11 cellular contexts compared by ENCODE assay signal in the genomic region with DNA sequence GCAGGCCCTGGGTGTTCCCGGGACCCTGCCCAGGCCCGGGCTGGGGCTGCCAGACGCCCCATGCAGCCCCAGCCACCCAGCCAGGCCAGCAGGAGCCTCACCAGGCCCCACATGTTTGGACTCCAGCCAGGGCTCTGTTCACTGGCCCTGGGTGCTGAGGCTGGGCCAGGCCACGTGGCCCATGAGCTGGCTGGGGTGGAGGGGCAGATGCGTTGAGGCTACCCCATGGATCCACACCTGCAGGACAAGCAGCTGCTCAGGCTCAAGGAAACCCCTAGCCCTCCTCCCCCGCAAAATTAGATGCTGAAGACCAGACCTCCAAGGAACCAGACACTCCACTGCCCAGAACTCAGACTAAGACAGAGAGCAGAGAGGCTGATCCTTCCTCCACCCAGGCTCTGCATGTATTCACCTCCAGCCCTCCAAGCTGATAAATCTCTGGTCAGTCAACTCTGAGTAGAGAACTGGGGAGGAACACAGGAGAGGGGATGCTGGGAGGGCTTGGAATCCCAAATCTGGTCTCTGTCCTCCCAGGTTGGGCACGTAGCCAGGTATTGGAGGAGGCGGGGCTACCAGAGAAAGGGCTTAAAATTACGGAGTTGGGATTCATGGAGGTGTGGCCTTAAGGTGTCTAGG. TPM values are rescaled to one million over a fixed set of nuclear protein-coding genes. Genes with fewer than 3 reads are reported as not detected.
DNase-seq lines count a peak whose midpoint lies in the region; ATAC-seq and TF ChIP-seq lines count a peak whose summit lies in the region.
"Had no signal": no experiment of that assay in that cellular context is flagged by ENCODE, and none has a peak within 500 bp of the region (broad histone marks: within the 10 kb centered on the region; RNA-seq: fewer than 3 reads in every experiment).

No MANE protein-coding gene starts in this region.

- H3K27ac ChIP-seq in HUES64 (ENCODE audit: low read depth, low read length): no peak overlapping the region
- H3K27ac ChIP-seq: left lung had no signal

- intact Hi-C loops in dendritic cell treated with granulocyte-macrophage colony-stimulating factor and Interleukin-4, amounts not matched to agents 40 ng/mL and 50 ng/mL, for 4 days (cut with micrococcal nuclease): no loop called here

- peaks cover 12% of the 10 kb centered on the region for H3K27me3 Mint-ChIP-seq in T-helper 1 cell treated with Interleukin-12 subunit alpha and Interleukin-12 subunit beta and Interleukin-4 antibody, amounts not matched to agents 30 μg/mL and 1 μg/mL, for 36 hours (ENCODE audit: low read depth)
- peaks cover 22% of the 10 kb centered on the region for H3K27me3 Mint-ChIP-seq in dendritic cell treated with granulocyte-macrophage colony-stimulating factor and Interleukin-4, amounts not matched to agents 40 ng/mL and 50 ng/mL, for 4 days
- H3K27me3 Mint-ChIP-seq in neural crest cell (ENCODE audit: low read depth): peaks cover 5% of the 10 kb centered on the region

- peak overlapping the region; percentile 80 for H3K4me3 Mint-ChIP-seq in T-helper 1 cell treated with Interleukin-12 subunit alpha and Interleukin-12 subunit beta and Interleukin-4 antibody, amounts not matched to agents 30 μg/mL and 1 μg/mL, for 36 hours
- H3K4me3 Mint-ChIP-seq in dendritic cell treated with granulocyte-macrophage colony-stimulating factor and Interleukin-4, amounts not matched to agents 40 ng/mL and 50 ng/mL, for 4 days: no peak overlapping the region
- H3K4me3 Mint-ChIP-seq in neural crest cell: peak overlapping the region; percentile 93

- H3K36me3 ChIP-seq in HUES64 (ENCODE audit: insufficient read depth, low read length): peaks cover 41% of the 10 kb centered on the region

- H3K9me3 ChIP-seq in HUES64 (ENCODE audit: insufficient read depth, low read depth, low read length): no peaks in the 10 kb centered on the region
- H3K9me3 ChIP-seq: left lung had no signal

- peaks cover 4% of the 10 kb centered on the region for H3K4me1 ChIP-seq in HUES64 (ENCODE audit: insufficient read depth, low read length)

- H3K4me1 Mint-ChIP-seq in T-helper 1 cell treated with Interleukin-12 subunit alpha and Interleukin-12 subunit beta and Interleukin-4 antibody, amounts not matched to agents 30 μg/mL and 1 μg/mL, for 36 hours (ENCODE audit: low read depth): peaks cover 19% of the 10 kb centered on the region
- peaks cover 36% of the 10 kb centered on the region for H3K4me1 Mint-ChIP-seq in dendritic cell treated with granulocyte-macrophage colony-stimulating factor and Interleukin-4, amounts not matched to agents 40 ng/mL and 50 ng/mL, for 4 days (ENCODE audit: low read depth)
- H3K4me1 Mint-ChIP-seq in neural crest cell: peaks cover 20% of the 10 kb centered on the region

- ATAC-seq in HG02759 (IDR thresholded peaks at IDR 0.05; ENCODE audit: unreplicated experiment): no peak

- peaks cover 5% of the 10 kb centered on the region; the same call in 1 of the 2 replicates for H3K27me3 ChIP-seq in HUES64 (ENCODE audit: insufficient read depth, low read length)
- H3K27me3 ChIP-seq: dorsolateral prefrontal cortex had no signal

- H3K27ac Mint-ChIP-seq in T-helper 1 cell treated with Interleukin-12 subunit alpha and Interleukin-12 subunit beta and Interleukin-4 antibody, amounts not matched to agents 30 μg/mL and 1 μg/mL, for 36 hours: no peak overlapping the region
- H3K27ac Mint-ChIP-seq in dendritic cell treated with granulocyte-macrophage colony-stimulating factor and Interleukin-4, amounts not matched to agents 40 ng/mL and 50 ng/mL, for 4 days: peak overlapping the region; percentile 28
- no peak overlapping the region for H3K27ac Mint-ChIP-seq in neural crest cell (ENCODE audit: unreplicated experiment)

- 65% methylated on average over 9 of the region's 9 CpGs for WGBS in HUES64

- TF ChIP-seq CTCF in neural crest cell (conservative IDR thresholded peaks at IDR 0.05): no peak

- peaks cover 12% of the 10 kb centered on the region for H3K36me3 Mint-ChIP-seq in T-helper 1 cell treated with Interleukin-12 subunit alpha and Interleukin-12 subunit beta and Interleukin-4 antibody, amounts not matched to agents 30 μg/mL and 1 μg/mL, for 36 hours (ENCODE audit: low read depth)
- H3K36me3 Mint-ChIP-seq in dendritic cell treated with granulocyte-macrophage colony-stimulating factor and Interleukin-4, amounts not matched to agents 40 ng/mL and 50 ng/mL, for 4 days (ENCODE audit: low read depth): peaks cover 27% of the 10 kb centered on the region
- peaks cover 2% of the 10 kb centered on the region for H3K36me3 Mint-ChIP-seq in neural crest cell (ENCODE audit: low read depth)

- no peak overlapping the region for H3K9ac ChIP-seq in HUES64 (ENCODE audit: low read depth, low read length)

- H3K4me3 ChIP-seq in HUES64 (ENCODE audit: low read length): peak overlapping the region; percentile 63

- no peak for DNase-seq in T-helper 1 cell
- no peak for DNase-seq in neural crest cell (ENCODE audit: low read depth, low spot score)
- no peak for DNase-seq in activated CD4-positive, alpha-beta T cell treated with anti-CD3 and anti-CD28 coated beads for 48 hours
- no peak for DNase-seq in NCI-H187 treated with DMSO at 0.1 percent for 48 hours (lab: John Stamatoyannopoulos, UW)

- no peaks in the 10 kb centered on the region for H3K9me3 Mint-ChIP-seq in T-helper 1 cell treated with Interleukin-12 subunit alpha and Interleukin-12 subunit beta and Interleukin-4 antibody, amounts not matched to agents 30 μg/mL and 1 μg/mL, for 36 hours
- no peaks in the 10 kb centered on the region for H3K9me3 Mint-ChIP-seq in dendritic cell treated with granulocyte-macrophage colony-stimulating factor and Interleukin-4, amounts not matched to agents 40 ng/mL and 50 ng/mL, for 4 days
- H3K9me3 Mint-ChIP-seq in neural crest cell: no peaks in the 10 kb centered on the region

RNA-seq across cellular contexts. Expression of gene CDH24, which starts 1.6 kb away (rescaled TPM):
- polyA plus RNA-seq in HUES64 (2013, experiment 1 of 2): 14.2 TPM
- 17.5 TPM for polyA plus RNA-seq in HUES64 (2013, experiment 2 of 2)
- total RNA-seq in neural crest cell: 33.7 and 37.2 TPM in 2 replicates

RNA-seq across cellular contexts. Expression of gene PSMB11, which starts 13.7 kb away (rescaled TPM):
- not detected for polyA plus RNA-seq in HUES64 (2013, experiment 1 of 2)
- polyA plus RNA-seq in HUES64 (2013, experiment 2 of 2): not detected
- total RNA-seq in neural crest cell: not detected in 2 replicates
- total RNA-seq: left lung, temporal lobe had no signal

RNA-seq across cellular contexts. Expression of gene PSMB5, which starts 21.0 kb away (rescaled TPM):
- polyA plus RNA-seq in HUES64 (2013, experiment 1 of 2): 218 TPM
- polyA plus RNA-seq in HUES64 (2013, experiment 2 of 2): 191 TPM
- total RNA-seq in neural crest cell: 199 and 215 TPM in 2 replicates

RNA-seq across cellular contexts. Expression of gene ACIN1, which starts 39.2 kb away (rescaled TPM):
- polyA plus RNA-seq in HUES64 (2013, experiment 1 of 2): 159 TPM
- 154 TPM for polyA plus RNA-seq in HUES64 (2013, experiment 2 of 2)
- 350 and 352 TPM in 2 replicates for total RNA-seq in neural crest cell

RNA-seq across cellular contexts. Expression of gene C14orf119, which starts 39.6 kb away (rescaled TPM):
- polyA plus RNA-seq in HUES64 (2013, experiment 1 of 2): 73.8 TPM
- 68.3 TPM for polyA plus RNA-seq in HUES64 (2013, experiment 2 of 2)
- total RNA-seq in neural crest cell: 46.1 and 48.6 TPM in 2 replicates
